In genomic region chr9:5825223-5825622, GRCh38 we compare ENCODE assay signal across 14 cellular contexts.
"Had no signal": no experiment of that assay in that cellular context is flagged by ENCODE, and none has a peak within 500 bp of the region (broad histone marks: within the 10 kb centered on the region; RNA-seq: fewer than 3 reads in every experiment).

No MANE protein-coding gene starts in this region.

- H3K9me3 Mint-ChIP-seq: activated naive CD8-positive, alpha-beta T cell treated with anti-CD3 and anti-CD28 coated beads for 36 hours; natural killer cell treated with Interleukin-12 subunit alpha and Interleukin-12 subunit beta and Interleukin-15 and Interleukin-18, amount 100 ng/mL, for 72 hours; T-helper 2 cell treated with Interferon-gamma antibody and Interleukin-4, amounts not matched to agents 5 μg/mL and 100 μg/mL, for 36 hours had no signal

- H3K27ac Mint-ChIP-seq: activated naive CD8-positive, alpha-beta T cell treated with anti-CD3 and anti-CD28 coated beads for 36 hours; progenitor cell of endocrine pancreas had no signal

- H3K36me3 Mint-ChIP-seq: natural killer cell treated with Interleukin-12 subunit alpha and Interleukin-12 subunit beta and Interleukin-15 and Interleukin-18, amount 100 ng/mL, for 72 hours had no signal

- DNase-seq: activated CD4-positive, CD25-positive, alpha-beta regulatory T cell treated with anti-CD3 and anti-CD28 coated beads, Interleukin-2, amount 50 U/mL, for 72 hours; activated effector memory CD4-positive, alpha-beta T cell treated with Interleukin-2 at 50 U/mL for 16 hours; activated naive CD8-positive, alpha-beta T cell treated with anti-CD3 and anti-CD28 coated beads for 36 hours; activated T-cell treated with anti-CD3 and anti-CD28 coated beads for 4 hours; dermis blood vessel endothelial cell; left cardiac atrium; lower lobe of right lung; mucosa of descending colon; stomach; tibial artery had no signal

- H3K4me3 Mint-ChIP-seq: activated naive CD8-positive, alpha-beta T cell treated with anti-CD3 and anti-CD28 coated beads for 36 hours; natural killer cell treated with Interleukin-12 subunit alpha and Interleukin-12 subunit beta and Interleukin-15 and Interleukin-18, amount 100 ng/mL, for 72 hours; T-helper 2 cell treated with Interferon-gamma antibody and Interleukin-4, amounts not matched to agents 5 μg/mL and 100 μg/mL, for 36 hours had no signal

- H3K27ac ChIP-seq: lower lobe of right lung, tibial artery had no signal

- H3K4me3 ChIP-seq: lower lobe of right lung, mucosa of descending colon, stomach, tibial artery had no signal

- ATAC-seq: left cardiac atrium, lower lobe of right lung, mucosa of descending colon, sciatic nerve had no signal

- H3K27me3 ChIP-seq: stomach, tibial artery had no signal

- H3K9me3 ChIP-seq: lower lobe of right lung, mucosa of descending colon, stomach, tibial artery had no signal

- H3K4me1 ChIP-seq: lower lobe of right lung, tibial artery had no signal

- H3K27me3 Mint-ChIP-seq: activated naive CD8-positive, alpha-beta T cell treated with anti-CD3 and anti-CD28 coated beads for 36 hours; natural killer cell treated with Interleukin-12 subunit alpha and Interleukin-12 subunit beta and Interleukin-15 and Interleukin-18, amount 100 ng/mL, for 72 hours; progenitor cell of endocrine pancreas had no signal
